In genomic region chr20:41118112-41118511, GRCh38 we compare ENCODE assay signal across 8 cellular contexts. TPM values are rescaled to one million over a fixed set of nuclear protein-coding genes. Genes with fewer than 3 reads are reported as not detected.
A peak's percentile ranks its signal among the peaks of the same experiment; 100 is the strongest.
DNase-seq lines count a peak whose midpoint lies in the region; ATAC-seq, FAIRE-seq and TF ChIP-seq lines count a peak whose summit lies in the region.
"Not testable (repeated sequence)": the region's sequence is repeated elsewhere in the genome, so short reads cannot be mapped to it uniquely, and the experiment has no call there.

No MANE protein-coding gene starts in this region.

- FAIRE-seq in HepG2 (lab: Jason Lieb, UNC) = not testable (repeated sequence)

- peaks cover 99% of the 10 kb centered on the region for H3K36me3 Mint-ChIP-seq in activated T-helper 17 cell treated with anti-CD3 and anti-CD28 coated beads, Interleukin-2, amount 50 U/mL, for 72 hours (ENCODE audit: low read depth)
- H3K36me3 Mint-ChIP-seq in type B pancreatic cell = peaks cover 43% of the 10 kb centered on the region

- not testable (repeated sequence) for H3K9me3 ChIP-seq in Loucy (ENCODE audit: insufficient read depth, low read depth, low read length); SK-N-SH; HepG2 (ENCODE audit: low read length)

- peak overlapping the region; percentile 17 for H3K27ac Mint-ChIP-seq in activated T-helper 17 cell treated with anti-CD3 and anti-CD28 coated beads, Interleukin-2, amount 50 U/mL, for 72 hours
- H3K27ac Mint-ChIP-seq in type B pancreatic cell = not testable (repeated sequence)

- not testable (repeated sequence) for TF ChIP-seq POLR2A in erythroblast (IDR thresholded peaks at IDR 0.05; ENCODE audit: low read length); HepG2 (IDR thresholded peaks at IDR 0.05; ENCODE audit: insufficient read depth in 1 of 2, low read depth in 2 of 2, low read length in 2 of 2)

- H3K36me3 ChIP-seq in Loucy (ENCODE audit: insufficient read depth, low read length) = peaks cover 90% of the 10 kb centered on the region
- peaks cover 81 to 90% of the 10 kb centered on the region in 2 experiments for H3K36me3 ChIP-seq in SK-N-SH (replicated peaks in 1 of 2; ENCODE audit: control insufficient read depth in 1 of 2, insufficient read depth in 2 of 2, low read length in 1 of 2)
- peaks cover 57 to 89% of the 10 kb centered on the region in 2 experiments for H3K36me3 ChIP-seq in HepG2 (replicated peaks in 1 of 2; ENCODE audit: control insufficient read depth in 1 of 2, insufficient read depth in 2 of 2, low read length in 2 of 2)

- not testable (repeated sequence) for H3K9ac ChIP-seq in Loucy (ENCODE audit: low read depth, low read length, poor library complexity, severe bottlenecking); SK-N-SH; HepG2 (ENCODE audit: insufficient read depth, low read depth, low read length)

- BruUV-seq in HepG2 (replicated peaks; lab: Mats Ljungman, UMichigan) = not testable (repeated sequence)

- TF ChIP-seq EP300 in SK-N-SH (IDR thresholded peaks at IDR 0.05; ENCODE audit: borderline replicate concordance in 1 of 2, low read depth in 1 of 2, low read length in 1 of 2); HepG2 (IDR thresholded peaks at IDR 0.05; ENCODE audit: low read depth in 2 of 2, low read length in 2 of 2); HepG2 (CRISPR knock-in tag; IDR thresholded peaks at IDR 0.05; ENCODE audit: borderline replicate concordance): not testable (repeated sequence)

- not testable (repeated sequence) for H3K4me3 ChIP-seq in Loucy (ENCODE audit: low read length, poor library complexity, severe bottlenecking); SK-N-SH (ENCODE audit: low read depth in 2 of 2, low read length in 1 of 2); cardiac fibroblast (replicated peaks in 1 of 2; ENCODE audit: low read depth in 2 of 2, low read length in 2 of 2); HepG2 (replicated peaks in 1 of 3; ENCODE audit: insufficient read depth in 1 of 3, low read depth in 2 of 3, low read length in 3 of 3)

- 92% methylated on average over 6 of the region's 6 CpGs for WGBS in SK-N-SH (ENCODE audit: low lambda C conversion rate)
- WGBS in HepG2 (ENCODE audit: low lambda C conversion rate) = 93% methylated on average over 6 of the region's 6 CpGs

- not testable (repeated sequence) for H3K27ac ChIP-seq in C4-2B; HepG2 (ENCODE audit: extremely low read length, insufficient read depth, low read length)
- 0 out of 4 replicates have a peak overlapping the region, but pooled peaks of 1 of the 2 experiments have one; percentile 17 for H3K27ac ChIP-seq in SK-N-SH (ENCODE audit: low read depth in 2 of 2, low read length in 1 of 2)

- CTCF ChIA-PET in SK-N-SH (lab: Yijun Ruan, JAX) = interaction anchor here (1.6 kb wide), 1 partner anchor 17 kb away, joined by 7 read pairs; no protein-coding TSS in a partner anchor
- CTCF ChIA-PET in HepG2 (lab: Yijun Ruan, JAX; ENCODE audit: low intra/inter-chr PET ratio, low total read pairs) = not testable (repeated sequence)

- H3K79me2 ChIP-seq in Loucy (ENCODE audit: insufficient read depth, low read length); SK-N-SH (ENCODE audit: insufficient read depth); HepG2 (ENCODE audit: insufficient read depth, low read length): not testable (repeated sequence)

- H3K4me2 ChIP-seq in Loucy (ENCODE audit: low read depth, low read length, poor library complexity, severe bottlenecking); HepG2 (ENCODE audit: low read depth, low read length): not testable (repeated sequence)
- 0 out of 2 replicates have a peak overlapping the region, but pooled peaks have one; percentile 2 for H3K4me2 ChIP-seq in SK-N-SH

- not testable (repeated sequence) for H3K27me3 ChIP-seq in Loucy (ENCODE audit: insufficient read depth, low read length, poor library complexity, severe bottlenecking); SK-N-SH (ENCODE audit: insufficient read depth); HepG2 (ENCODE audit: control insufficient read depth in 1 of 2, insufficient read depth in 2 of 2, low read length in 2 of 2)

- TF ChIP-seq RAD21 in SK-N-SH (IDR thresholded peaks at IDR 0.05; ENCODE audit: low read length); HepG2 (CRISPR knock-in tag; IDR thresholded peaks at IDR 0.05): not testable (repeated sequence)

- not testable (repeated sequence) for H3F3A ChIP-seq in Loucy (ENCODE audit: low read depth); SK-N-SH (replicated peaks; ENCODE audit: insufficient read depth)

- not testable (repeated sequence) for H3K9me3 Mint-ChIP-seq in activated T-helper 17 cell treated with anti-CD3 and anti-CD28 coated beads, Interleukin-2, amount 50 U/mL, for 72 hours; type B pancreatic cell

- not testable (repeated sequence) for H3K4me1 ChIP-seq in Loucy (ENCODE audit: insufficient read depth, low read length, poor library complexity, severe bottlenecking); SK-N-SH (ENCODE audit: control insufficient read depth in 1 of 2, insufficient read depth in 2 of 2, low read depth in 1 of 2, low read length in 1 of 2); HepG2 (ENCODE audit: insufficient read depth, low read length)

- DNase-seq in SK-N-SH; cardiac fibroblast (ENCODE audit: low read depth in 2 of 2); HepG2 (ENCODE audit: low spot score); type B pancreatic cell (ENCODE audit: extremely low spot score, unreplicated experiment): not testable (repeated sequence)
- peak; percentile 77 to 93 for DNase-seq in erythroblast (lab: John Stamatoyannopoulos, UW)

- H3K4me1 Mint-ChIP-seq in activated T-helper 17 cell treated with anti-CD3 and anti-CD28 coated beads, Interleukin-2, amount 50 U/mL, for 72 hours; type B pancreatic cell (ENCODE audit: unreplicated experiment): not testable (repeated sequence)

- H3K27me3 Mint-ChIP-seq in activated T-helper 17 cell treated with anti-CD3 and anti-CD28 coated beads, Interleukin-2, amount 50 U/mL, for 72 hours; type B pancreatic cell: not testable (repeated sequence)

- TF ChIP-seq CTCF in C4-2B (conservative IDR thresholded peaks at IDR 0.05) (peak; percentile 22), Loucy (conservative IDR thresholded peaks at IDR 0.05; ENCODE audit: low read length) (peak; percentile 28), SK-N-SH (IDR thresholded peaks at IDR 0.05) (peak; percentile 31), cardiac fibroblast (IDR thresholded peaks at IDR 0.05; ENCODE audit: low read depth, low read length) (peak; percentile 7), type B pancreatic cell (conservative IDR thresholded peaks at IDR 0.05) (peak; percentile 20)
- not testable (repeated sequence) for TF ChIP-seq CTCF in HepG2 (CRISPR knock-in tag; IDR thresholded peaks at IDR 0.05)

- not testable (repeated sequence) for H4K20me1 ChIP-seq in Loucy (ENCODE audit: insufficient read depth, low read length, poor library complexity, severe bottlenecking); SK-N-SH (ENCODE audit: insufficient read depth); HepG2 (ENCODE audit: insufficient read depth, low read length)

- H3K4me3 Mint-ChIP-seq in activated T-helper 17 cell treated with anti-CD3 and anti-CD28 coated beads, Interleukin-2, amount 50 U/mL, for 72 hours; type B pancreatic cell: not testable (repeated sequence)

- not testable (repeated sequence) for H2AFZ ChIP-seq in Loucy (ENCODE audit: low read length); SK-N-SH (ENCODE audit: low read depth); HepG2 (ENCODE audit: low read length)

- H3K9me2 ChIP-seq in Loucy (replicated peaks; ENCODE audit: low read depth, low read length); SK-N-SH: not testable (repeated sequence)

- intact Hi-C loops in HepG2 (cut with micrococcal nuclease; ENCODE audit: unreplicated experiment) = not testable (repeated sequence)

- POLR2A ChIA-PET in SK-N-SH (lab: Yijun Ruan, JAX); HepG2 (lab: Yijun Ruan, JAX): not testable (repeated sequence)

- ATAC-seq in activated T-helper 17 cell treated with anti-CD3 and anti-CD28 coated beads, Interleukin-2, amount 50 U/mL, for 72 hours (replicated peaks); HepG2: not testable (repeated sequence)

- in situ Hi-C loops in HepG2 (cut with HindIII; ENCODE audit: extremely low pct_ligation_motif_present, low pct_unique_long_range_greater_than_20kb) = not testable (repeated sequence)

RNA-seq across cellular contexts. Expression of gene PLCG1, which starts 19.2 kb away (rescaled TPM):
- 81.4 and 81.9 TPM in 2 replicates for polyA plus RNA-seq in SK-N-SH (2012; rRNA removed)
- polyA plus RNA-seq in SK-N-SH (2012; cell fraction: cytosol; rRNA removed) = 25.9 and 40.7 TPM in 2 replicates
- polyA plus RNA-seq in SK-N-SH (2012; cell fraction: nucleus; rRNA removed) = 413 and 515 TPM in 2 replicates
- total RNA-seq in activated T-helper 17 cell treated with anti-CD3 and anti-CD28 coated beads, Interleukin-2, amount 50 U/mL, for 72 hours = 100 to 1,000 TPM; 184 to 628 TPM
- 53.1 and 85.3 TPM in 2 replicates for total RNA-seq in HepG2 (2016; rRNA removed; fragmentation: Illumina TruSeq; extraction: Trizol)
- 8.3 and 10.2 TPM in 2 replicates for total RNA-seq in HepG2 (2016; cell fraction: cytosol; rRNA removed; fragmentation: Illumina TruSeq; extraction: Trizol; ENCODE audit: low read depth)
- 43.2 and 85.3 TPM in 2 replicates for total RNA-seq in HepG2 (2016; cell fraction: insoluble cytoplasmic fraction; rRNA removed; fragmentation: Illumina TruSeq; extraction: Trizol)
- total RNA-seq in HepG2 (2016; cell fraction: membrane; rRNA removed; fragmentation: Illumina TruSeq; extraction: Trizol) = 23.6 and 25.9 TPM in 2 replicates
- total RNA-seq in HepG2 (2016; cell fraction: nucleus; rRNA removed; fragmentation: Illumina TruSeq; extraction: Trizol) = 119 and 141 TPM in 2 replicates
- 158 and 207 TPM in 2 replicates for polyA plus RNA-seq in HepG2 (2011; rRNA removed)
- 50.7 and 54.7 TPM in 2 replicates for polyA plus RNA-seq in HepG2 (2011; cell fraction: cytosol; rRNA removed)
- 1,608 and 1,708 TPM in 2 replicates for polyA plus RNA-seq in HepG2 (2011; cell fraction: nucleus; rRNA removed)
- 152 and 164 TPM in 2 replicates for polyA plus RNA-seq in HepG2 (2012)
- 3.6 and 4.0 TPM in 2 replicates for polyA plus RNA-seq in HepG2 (2016; cell fraction: cytosol; fragmentation: Illumina TruSeq; extraction: Trizol; ENCODE audit: low read depth)
- 54.2 and 61.1 TPM in 2 replicates for polyA plus RNA-seq in HepG2 (2016; cell fraction: insoluble cytoplasmic fraction; fragmentation: Illumina TruSeq; extraction: Trizol; ENCODE audit: low read depth)
- polyA plus RNA-seq in HepG2 (2016; cell fraction: membrane; fragmentation: Illumina TruSeq; extraction: Trizol; ENCODE audit: low read depth) = 12.4 and 12.5 TPM in 2 replicates
- 371 and 407 TPM in 2 replicates for polyA plus RNA-seq in HepG2 (2016; cell fraction: nucleus; fragmentation: Illumina TruSeq; extraction: Trizol; ENCODE audit: insufficient read depth, low read depth)
- 74.2 and 219 TPM in 2 replicates for polyA minus RNA-seq in HepG2 (2011; rRNA and poly(A)+ RNA removed; ENCODE audit: low replicate concordance)
- polyA minus RNA-seq in HepG2 (2011; cell fraction: cytosol; rRNA and poly(A)+ RNA removed) = 77.9 and 95.1 TPM in 2 replicates
- 286 and 292 TPM in 2 replicates for polyA minus RNA-seq in HepG2 (2011; cell fraction: nucleus; rRNA and poly(A)+ RNA removed)
- 78.9 and 241 TPM in 2 replicates for total RNA-seq in type B pancreatic cell (ENCODE audit: low replicate concordance)
